Comparison of ENCODE assay signal across 19 cellular contexts in the genomic region with DNA sequence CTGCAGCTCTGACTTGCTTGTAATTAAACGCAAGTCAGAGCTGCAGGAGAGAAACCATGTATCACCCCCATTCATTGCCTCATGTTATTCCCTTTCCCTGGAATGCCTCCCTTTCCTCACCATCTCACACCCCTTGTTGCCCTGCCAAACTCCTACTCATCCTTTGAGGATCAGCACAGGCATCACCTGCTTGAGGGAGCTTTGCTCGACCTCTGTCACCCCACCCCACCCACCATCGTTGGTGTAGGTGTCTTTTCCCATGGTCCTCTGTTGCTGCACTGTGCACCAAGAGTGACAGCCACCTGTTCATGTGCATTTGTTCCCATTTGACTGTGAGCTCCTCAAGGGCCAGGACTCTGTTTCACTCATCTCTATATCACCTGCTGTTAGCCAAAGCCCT.
"Had no signal": no experiment of that assay in that cellular context is flagged by ENCODE, and none has a peak within 500 bp of the region (broad histone marks: within the 10 kb centered on the region; RNA-seq: fewer than 3 reads in every experiment).

No MANE protein-coding gene starts in this region.

- H3K27ac ChIP-seq: RWPE1 had no signal

- ATAC-seq: Panc1, PC-3 had no signal

- H3K9me3 ChIP-seq: SK-N-SH had no signal

- DNase-seq: IMR-90, Karpas-422, KG1, MM.1S, NCI-H1092 treated with DMSO at 0.1 percent for 48 hours, NCI-H1436 treated with DMSO at 0.1 percent for 48 hours, NCI-H1694, NCI-H187 treated with DMSO at 0.1 percent for 48 hours, NCI-H2029 treated with DMSO at 0.1 percent for 48 hours, NCI-H2107, NCI-H2227 treated with DMSO at 0.1 percent for 48 hours, NCI-H524, NCI-H526 treated with DMSO at 0.1 percent for 48 hours, NCI-H774, PC-3, SK-N-SH, SW 1271 had no signal

- H3K9ac ChIP-seq: SK-N-SH had no signal
